8 cellular contexts compared by ENCODE assay signal in genomic region chr10:13161267-13162012, GRCh38. TPM values are rescaled to one million over a fixed set of nuclear protein-coding genes. Genes with fewer than 3 reads are reported as not detected.
DNase-seq lines count a peak whose midpoint lies in the region; ATAC-seq and TF ChIP-seq lines count a peak whose summit lies in the region.

TSS of gene MCM10 (plus strand) at chr10:13161558. CDS start at chr10:13164203, 2,645 bp downstream.

- H3K9me2 ChIP-seq in MM.1S (replicated peaks; ENCODE audit: insufficient read depth, low read length), result no peaks in the 10 kb centered on the region

- peak within 1 kb of the TSS; percentile 71 for H3K9ac ChIP-seq in MM.1S (ENCODE audit: low read length)
- H3K9ac ChIP-seq in subcutaneous abdominal adipose tissue (ENCODE audit: low read length in 5 of 5), result peak within 1 kb of the TSS in 2 of 5 donors; percentile 14 to 21

- H3F3A ChIP-seq in MM.1S (ENCODE audit: insufficient read depth, low read length), result no peaks in the 10 kb centered on the region

- H3K4me2 ChIP-seq in MM.1S (ENCODE audit: low read depth, low read length), result peak within 1 kb of the TSS; percentile 95

- ATAC-seq in foreskin keratinocyte, result peak; percentile 100

- H3K79me2 ChIP-seq in MM.1S (ENCODE audit: low read length), result peaks cover 42% of the 10 kb centered on the region

- H3K27me3 ChIP-seq in MM.1S (replicated peaks; ENCODE audit: insufficient read depth, low read length) (no peaks in the 10 kb centered on the region), foreskin keratinocyte (no peaks in the 10 kb centered on the region), neuron (ENCODE audit: insufficient read depth, low read length) (no peaks in the 10 kb centered on the region), subcutaneous abdominal adipose tissue (ENCODE audit: control insufficient read depth in 5 of 5, insufficient read depth in 4 of 5, low read length in 5 of 5) (peaks cover 0 to 3% (median 0%) of the 10 kb centered on the region in 5 donors)

- H2AFZ ChIP-seq in MM.1S (ENCODE audit: low read length) (peak within 1 kb of the TSS; percentile 74), neuron (ENCODE audit: low read depth, low read length) (peak within 1 kb of the TSS; percentile 75)

- no peaks in the 10 kb centered on the region for H4K20me1 ChIP-seq in MM.1S (ENCODE audit: insufficient read depth, low read length)

- H3K36me3 ChIP-seq in MM.1S (replicated peaks; ENCODE audit: insufficient read depth, low read length) (peaks cover 4% of the 10 kb centered on the region; the same call in 1 of the 2 replicates), neuron (ENCODE audit: insufficient read depth, low read length) (peaks cover 15% of the 10 kb centered on the region), subcutaneous abdominal adipose tissue (ENCODE audit: control insufficient read depth in 5 of 5, insufficient read depth in 5 of 5, low read length in 5 of 5) (no peaks in the 10 kb centered on the region)

- H3K4me3 ChIP-seq in MM.1S (ENCODE audit: low read length), result peak within 1 kb of the TSS; percentile 80
- H3K4me3 ChIP-seq in neuron (ENCODE audit: low read length), result peak within 1 kb of the TSS; percentile 66
- peak within 1 kb of the TSS; percentile 31 to 68 (median 52) for H3K4me3 ChIP-seq in subcutaneous abdominal adipose tissue (ENCODE audit: low read depth in 1 of 5, low read length in 5 of 5)

- H3K4me1 ChIP-seq in MM.1S (ENCODE audit: low read length) (peaks cover 8% of the 10 kb centered on the region), foreskin keratinocyte (no peaks in the 10 kb centered on the region), neuron (ENCODE audit: insufficient read depth, low read length) (peaks cover 13% of the 10 kb centered on the region), subcutaneous abdominal adipose tissue (ENCODE audit: control insufficient read depth in 5 of 5, insufficient read depth in 5 of 5, low read length in 5 of 5) (peaks cover 0 to 14% (median 13%) of the 10 kb centered on the region in 5 donors)

- TF ChIP-seq CTCF in MM.1S (IDR thresholded peaks at IDR 0.05; ENCODE audit: low read length) (peak; percentile 81), foreskin keratinocyte (conservative IDR thresholded peaks at IDR 0.05) (peak; percentile 97)

- no peaks in the 10 kb centered on the region for H3K9me3 ChIP-seq in MM.1S (replicated peaks; ENCODE audit: insufficient read depth, low read length)
- no peaks in the 10 kb centered on the region for H3K9me3 ChIP-seq in neuron (ENCODE audit: low read length)
- no peaks in the 10 kb centered on the region for H3K9me3 ChIP-seq in subcutaneous abdominal adipose tissue (ENCODE audit: control insufficient read depth in 5 of 5, low read length in 5 of 5)

- H3K27ac ChIP-seq in MM.1S (ENCODE audit: low read length) (no peak within 1 kb of the TSS), foreskin keratinocyte (peak within 1 kb of the TSS; percentile 52), subcutaneous abdominal adipose tissue (ENCODE audit: low read depth, low read length) (no peak within 1 kb of the TSS)

- DNase-seq in GF-D8 (lab: John Stamatoyannopoulos, UW), result peak; percentile 96
- peak; percentile 100 for DNase-seq in HCEC 1CT
- DNase-seq in MM.1S, result peak; percentile 100
- DNase-seq in SIG-M5 (lab: John Stamatoyannopoulos, UW), result peak; percentile 88
- peak; percentile 85 for DNase-seq in activated gamma-delta T cell (lab: John Stamatoyannopoulos, UW)
- peak; percentile 94 to 97 for DNase-seq in foreskin keratinocyte

RNA-seq across cellular contexts. Expression of gene MCM10, which starts in this region (rescaled TPM):
- total RNA-seq in foreskin keratinocyte, result 28.2 and 35.1 TPM in 2 replicates
- polyA plus RNA-seq in foreskin keratinocyte, result 6.6 and 9.4 TPM in 2 replicates
